2 cellular contexts compared by ENCODE assay signal in genomic region chr11:66881436-66881835, GRCh38.
TF ChIP-seq lines count a peak whose summit lies in the region.

No MANE protein-coding gene starts in this region.

TF ChIP-seq in HEK293, 187 proteins besides CTCF, POLR2A, EP300 and RAD21:
- TF ChIP-seq HIC1 (tag by site-specific recombination; IDR thresholded peaks at IDR 0.05), result peak; percentile 64
- no peak for TF ChIP-seq ZNF561 (tag by site-specific recombination; IDR thresholded peaks at IDR 0.05; ENCODE audit: borderline replicate concordance)
- no peak for TF ChIP-seq ZNF362 (tag by site-specific recombination; IDR thresholded peaks at IDR 0.05)
- TF ChIP-seq ZNF768 (tag by site-specific recombination; IDR thresholded peaks at IDR 0.05), result no peak
- no peak for TF ChIP-seq ZNF701 (tag by site-specific recombination; IDR thresholded peaks at IDR 0.05)

TF ChIP-seq in H1, 55 proteins besides CTCF, POLR2A, EP300 and RAD21:
- TF ChIP-seq CTBP2 (IDR thresholded peaks at IDR 0.05; ENCODE audit: borderline replicate concordance, insufficient read depth, insufficient read length, low read length) (no peak), POU5F1 (IDR thresholded peaks at IDR 0.05; ENCODE audit: low read depth, low read length) (no peak), NRF1 (IDR thresholded peaks at IDR 0.05; ENCODE audit: low read depth, low read length) (no peak), JUN (IDR thresholded peaks at IDR 0.05; ENCODE audit: low read depth, low read length) (no peak), SUZ12 (IDR thresholded peaks at IDR 0.05; ENCODE audit: low read length) (no peak)
